10 cellular contexts compared by ENCODE assay signal in genomic region chr6:8499540-8499939, GRCh38.
DNase-seq lines count a peak whose midpoint lies in the region; ATAC-seq and TF ChIP-seq lines count a peak whose summit lies in the region.
"Had no signal": no experiment of that assay in that cellular context is flagged by ENCODE, and none has a peak within 500 bp of the region (broad histone marks: within the 10 kb centered on the region; RNA-seq: fewer than 3 reads in every experiment).

No MANE protein-coding gene starts in this region.

- H3K36me3 Mint-ChIP-seq in chondrocyte (ENCODE audit: low read depth) = no peaks in the 10 kb centered on the region
- H3K36me3 Mint-ChIP-seq: activated naive CD8-positive, alpha-beta T cell treated with anti-CD3 and anti-CD28 coated beads, Interleukin-2, amount 10 ng/mL, durations not matched to agents 7 days and 5 days; T-cell had no signal

- no peaks in the 10 kb centered on the region for H3K36me3 ChIP-seq in neuronal stem cell (replicated peaks in 1 of 2; ENCODE audit: control insufficient read depth in 2 of 2, insufficient read depth in 2 of 2, low read length in 2 of 2)

- no peak overlapping the region for H3K4ac ChIP-seq in neuronal stem cell (ENCODE audit: low read length)

- no peak overlapping the region for H3K4me3 Mint-ChIP-seq in chondrocyte (ENCODE audit: unreplicated experiment)
- H3K4me3 Mint-ChIP-seq: activated naive CD8-positive, alpha-beta T cell treated with anti-CD3 and anti-CD28 coated beads, Interleukin-2, amount 10 ng/mL, durations not matched to agents 7 days and 5 days; T-cell had no signal

- H2AFZ ChIP-seq in neuronal stem cell (ENCODE audit: low read length) = no peak overlapping the region

- no peak overlapping the region for H3K27ac Mint-ChIP-seq in chondrocyte (ENCODE audit: unreplicated experiment)
- H3K27ac Mint-ChIP-seq: activated naive CD8-positive, alpha-beta T cell treated with anti-CD3 and anti-CD28 coated beads, Interleukin-2, amount 10 ng/mL, durations not matched to agents 7 days and 5 days; T-cell had no signal

- H4K8ac ChIP-seq in neuronal stem cell (ENCODE audit: low read depth, low read length) = no peak overlapping the region

- H3K27me3 Mint-ChIP-seq in chondrocyte (ENCODE audit: low read depth) = peaks cover 7% of the 10 kb centered on the region
- H3K27me3 Mint-ChIP-seq: activated naive CD8-positive, alpha-beta T cell treated with anti-CD3 and anti-CD28 coated beads, Interleukin-2, amount 10 ng/mL, durations not matched to agents 7 days and 5 days; T-cell had no signal

- no peak overlapping the region for H3K4me2 ChIP-seq in neuronal stem cell (ENCODE audit: insufficient read depth, low read length, poor library complexity, severe bottlenecking)

- no peak overlapping the region for H4K91ac ChIP-seq in neuronal stem cell (ENCODE audit: low read depth, low read length, poor library complexity)

- H3K27me3 ChIP-seq in neuronal stem cell (ENCODE audit: control insufficient read depth in 3 of 3, insufficient read depth in 3 of 3, low read depth in 1 of 3, low read length in 3 of 3) = no peaks in the 10 kb centered on the region

- H2BK120ac ChIP-seq in neuronal stem cell (ENCODE audit: low read depth, low read length) = no peak overlapping the region

- no peaks in the 10 kb centered on the region for H3K79me1 ChIP-seq in neuronal stem cell (ENCODE audit: low read depth, low read length)

- H2AK5ac ChIP-seq in neuronal stem cell (ENCODE audit: low read depth, low read length) = no peak overlapping the region

- H3K4me3 ChIP-seq in neuronal stem cell (ENCODE audit: low read length in 2 of 2) = no peak overlapping the region

- no peak overlapping the region for H2BK15ac ChIP-seq in neuronal stem cell (ENCODE audit: low read length)

- no peak overlapping the region for H2BK5ac ChIP-seq in neuronal stem cell (ENCODE audit: low read length)

- peaks cover 0 to 2% of the 10 kb centered on the region in 2 donors for H3K4me1 ChIP-seq in neuronal stem cell (ENCODE audit: control insufficient read depth in 2 of 2, insufficient read depth in 1 of 2, low read depth in 1 of 2, low read length in 2 of 2)

- ATAC-seq in GM21390 (IDR thresholded peaks at IDR 0.05; ENCODE audit: unreplicated experiment) (no peak), GM21423 (IDR thresholded peaks at IDR 0.05; ENCODE audit: unreplicated experiment) (no peak)
- ATAC-seq: T-cell had no signal

- no peaks in the 10 kb centered on the region for H3K4me1 Mint-ChIP-seq in chondrocyte (ENCODE audit: low read depth)
- H3K4me1 Mint-ChIP-seq: activated naive CD8-positive, alpha-beta T cell treated with anti-CD3 and anti-CD28 coated beads, Interleukin-2, amount 10 ng/mL, durations not matched to agents 7 days and 5 days; T-cell had no signal

- no CpG with 5 or more reads among the region's 1 CpG for WGBS in neuronal stem cell (ENCODE audit: extremely low coverage in 2 of 2, insufficient read length in 2 of 2, insufficient replicate concordance in 1 of 2), 2 donors

- TF ChIP-seq CTCF in chondrocyte (IDR thresholded peaks at IDR 0.05) = peak; percentile 82

- DNase-seq in GM03348 (ENCODE audit: low spot score) (peak; percentile 9), NCI-H1105 (lab: John Stamatoyannopoulos, UW) (peak; percentile 16), chondrocyte (ENCODE audit: low spot score) (no peak), neuronal stem cell (ENCODE audit: low spot score) (peak; percentile 4), HuH-7.5 (ENCODE audit: low spot score) (no peak), cerebellum (ENCODE audit: low spot score) (no peak)
- DNase-seq: activated naive CD8-positive, alpha-beta T cell treated with anti-CD3 and anti-CD28 coated beads, Interleukin-2, amount 10 ng/mL, durations not matched to agents 7 days and 5 days; T-cell had no signal

- H3K9me3 ChIP-seq in neuronal stem cell (replicated peaks in 1 of 2; ENCODE audit: control insufficient read depth in 2 of 2, insufficient read depth in 1 of 2, low read depth in 1 of 2, low read length in 2 of 2) = no peaks in the 10 kb centered on the region

- no peak overlapping the region for H3K18ac ChIP-seq in neuronal stem cell (ENCODE audit: low read length)

- no peak overlapping the region for H3K9ac ChIP-seq in neuronal stem cell (ENCODE audit: low read depth, low read length, poor library complexity)

- peaks cover 14% of the 10 kb centered on the region for H3K9me3 Mint-ChIP-seq in chondrocyte (ENCODE audit: low read depth)
- H3K9me3 Mint-ChIP-seq: activated naive CD8-positive, alpha-beta T cell treated with anti-CD3 and anti-CD28 coated beads, Interleukin-2, amount 10 ng/mL, durations not matched to agents 7 days and 5 days had no signal

- H2BK12ac ChIP-seq in neuronal stem cell (ENCODE audit: low read length) = no peak overlapping the region

- no peak overlapping the region for H3K27ac ChIP-seq in neuronal stem cell (replicated peaks; ENCODE audit: low read length)

- no peak overlapping the region for H3K14ac ChIP-seq in neuronal stem cell (ENCODE audit: low read length)

- H3K23ac ChIP-seq in neuronal stem cell (ENCODE audit: low read depth, low read length, poor library complexity) = no peak overlapping the region

Comparison
In these comparisons a context has a peak if more than half of its experiments do, and no peak if none do; other contexts are left out.
1. DNase-seq: peak in GM03348 (single experiment), NCI-H1105 (single experiment) and neuronal stem cell (single experiment); none in chondrocyte (single experiment), HuH-7.5 (single experiment) and cerebellum (single experiment).